Comparison of ENCODE assay signal across 3 cellular contexts in genomic region chr5:54004697-54005096, GRCh38.
TF ChIP-seq lines count a peak whose summit lies in the region.

No MANE protein-coding gene starts in this region.

TF ChIP-seq in A549, 52 proteins besides CTCF, POLR2A, EP300 and RAD21 (continued from another document):
- TF ChIP-seq CBX2 (IDR thresholded peaks at IDR 0.05; ENCODE audit: borderline replicate concordance, low read depth) (no peak), ZC3H11A (IDR thresholded peaks at IDR 0.05) (no peak), SMC3 (IDR thresholded peaks at IDR 0.05) (no peak), BHLHE40 (IDR thresholded peaks at IDR 0.05; ENCODE audit: low read depth, low read length) (no peak), MAFK (IDR thresholded peaks at IDR 0.05; ENCODE audit: partially characterized antibody) (peak; percentile 63)

TF ChIP-seq in GM23338, 12 proteins besides CTCF, POLR2A, EP300 and RAD21 (continued from another document):
- TF ChIP-seq REST (IDR thresholded peaks at IDR 0.05; ENCODE audit: unreplicated experiment) (no peak), EZH2 (IDR thresholded peaks at IDR 0.05; ENCODE audit: low read depth, unreplicated experiment) (no peak), POLR2AphosphoS5 (IDR thresholded peaks at IDR 0.05; ENCODE audit: low read depth) (no peak), ZNF462 (CRISPR knock-in tag; IDR thresholded peaks at IDR 0.05) (no peak), EZH2phosphoT487 (IDR thresholded peaks at IDR 0.05; ENCODE audit: unreplicated experiment) (no peak), ETS1 (IDR thresholded peaks at IDR 0.05) (no peak), ZNF114 (CRISPR knock-in tag; IDR thresholded peaks at IDR 0.05) (no peak), ZNF331 (CRISPR knock-in tag; IDR thresholded peaks at IDR 0.05; ENCODE audit: low read depth) (no peak), STAT1 (IDR thresholded peaks at IDR 0.05; ENCODE audit: unreplicated experiment) (no peak), NANOG (IDR thresholded peaks at IDR 0.05; ENCODE audit: borderline replicate concordance) (no peak), JUNB (IDR thresholded peaks at IDR 0.05; ENCODE audit: unreplicated experiment) (no peak)

TF ChIP-seq in K562, 482 proteins besides CTCF, POLR2A, EP300 and RAD21 (continued from another document):
- TF ChIP-seq MAFG (tag; conservative IDR thresholded peaks at IDR 0.05) (peak; percentile 30; the same call in 1 of the 2 replicates), ZNF316 (IDR thresholded peaks at IDR 0.05) (peak; percentile 83), MAFF (IDR thresholded peaks at IDR 0.05; ENCODE audit: low read length) (peak; percentile 31), ZNF766 (CRISPR knock-in tag; conservative IDR thresholded peaks at IDR 0.05) (no peak), TFAP4 (CRISPR knock-in tag; IDR thresholded peaks at IDR 0.05; ENCODE audit: borderline replicate concordance) (no peak), C11orf30 (IDR thresholded peaks at IDR 0.05; ENCODE audit: low read depth) (peak; percentile 68)
